In the genomic region with DNA sequence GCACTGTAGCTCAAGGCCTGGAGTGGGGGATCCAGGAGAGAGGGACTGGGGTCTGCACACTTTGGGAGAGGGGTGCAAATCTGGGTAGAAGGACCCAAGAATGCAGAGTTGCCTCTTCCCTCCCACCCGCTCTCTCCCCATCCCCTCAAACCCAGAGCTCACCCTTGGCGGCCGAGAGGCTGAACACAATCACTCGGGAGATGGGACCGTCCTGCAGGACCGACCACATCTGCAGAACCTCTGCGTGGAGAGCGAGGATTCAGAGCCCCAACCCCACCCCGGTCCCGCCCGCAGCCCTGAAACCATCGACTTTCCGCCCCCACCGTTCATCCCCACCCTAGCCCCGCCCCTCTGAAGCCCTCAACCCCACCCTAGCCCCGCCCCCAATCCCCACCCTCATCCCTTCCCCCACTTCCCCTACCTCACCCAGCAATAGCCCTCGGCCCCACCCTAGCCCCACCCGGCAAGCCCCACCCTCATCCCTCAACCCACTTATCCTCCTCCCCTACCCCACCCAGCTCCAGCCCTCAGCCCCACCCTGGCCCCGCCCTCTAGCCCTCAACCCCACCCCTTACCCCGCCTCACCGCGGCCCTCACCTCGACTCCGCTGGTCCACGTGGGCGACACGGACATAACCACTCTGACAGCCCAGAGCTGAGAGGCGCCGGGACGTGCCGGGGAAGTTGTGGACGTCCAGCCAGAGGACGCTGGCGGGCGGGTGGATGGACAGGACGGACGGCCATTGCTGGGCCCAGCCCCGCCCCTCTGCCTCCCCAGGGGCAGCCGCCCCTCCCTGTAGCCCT, we compare ENCODE assay signal across 1 cellular context.
TF ChIP-seq lines count a peak whose summit lies in the region.

No MANE protein-coding gene starts in this region.

TF ChIP-seq in WTC11, 78 proteins besides CTCF, POLR2A, EP300 and RAD21 (continued from another document):
- TF ChIP-seq, protein P1, sequence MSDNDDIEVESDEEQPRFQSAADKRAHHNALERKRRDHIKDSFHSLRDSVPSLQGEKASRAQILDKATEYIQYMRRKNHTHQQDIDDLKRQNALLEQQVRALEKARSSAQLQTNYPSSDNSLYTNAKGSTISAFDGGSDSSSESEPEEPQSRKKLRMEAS (CRISPR knock-in tag; IDR thresholded peaks at IDR 0.05), result peak; percentile 70; the same call in 1 of the 2 replicates
- TF ChIP-seq, protein P2, sequence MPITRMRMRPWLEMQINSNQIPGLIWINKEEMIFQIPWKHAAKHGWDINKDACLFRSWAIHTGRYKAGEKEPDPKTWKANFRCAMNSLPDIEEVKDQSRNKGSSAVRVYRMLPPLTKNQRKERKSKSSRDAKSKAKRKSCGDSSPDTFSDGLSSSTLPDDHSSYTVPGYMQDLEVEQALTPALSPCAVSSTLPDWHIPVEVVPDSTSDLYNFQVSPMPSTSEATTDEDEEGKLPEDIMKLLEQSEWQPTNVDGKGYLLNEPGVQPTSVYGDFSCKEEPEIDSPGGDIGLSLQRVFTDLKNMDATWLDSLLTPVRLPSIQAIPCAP (CRISPR knock-in tag; IDR thresholded peaks at IDR 0.05), result no peak
- TF ChIP-seq, protein P3, sequence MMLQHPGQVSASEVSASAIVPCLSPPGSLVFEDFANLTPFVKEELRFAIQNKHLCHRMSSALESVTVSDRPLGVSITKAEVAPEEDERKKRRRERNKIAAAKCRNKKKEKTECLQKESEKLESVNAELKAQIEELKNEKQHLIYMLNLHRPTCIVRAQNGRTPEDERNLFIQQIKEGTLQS (CRISPR knock-in tag; conservative IDR thresholded peaks at IDR 0.05), result no peak
- TF ChIP-seq NR1H2 (CRISPR knock-in tag; IDR thresholded peaks at IDR 0.05), result no peak
- TF ChIP-seq, protein P4, sequence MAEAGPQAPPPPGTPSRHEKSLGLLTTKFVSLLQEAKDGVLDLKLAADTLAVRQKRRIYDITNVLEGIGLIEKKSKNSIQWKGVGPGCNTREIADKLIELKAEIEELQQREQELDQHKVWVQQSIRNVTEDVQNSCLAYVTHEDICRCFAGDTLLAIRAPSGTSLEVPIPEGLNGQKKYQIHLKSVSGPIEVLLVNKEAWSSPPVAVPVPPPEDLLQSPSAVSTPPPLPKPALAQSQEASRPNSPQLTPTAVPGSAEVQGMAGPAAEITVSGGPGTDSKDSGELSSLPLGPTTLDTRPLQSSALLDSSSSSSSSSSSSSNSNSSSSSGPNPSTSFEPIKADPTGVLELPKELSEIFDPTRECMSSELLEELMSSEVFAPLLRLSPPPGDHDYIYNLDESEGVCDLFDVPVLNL (CRISPR knock-in tag; IDR thresholded peaks at IDR 0.05; ENCODE audit: borderline replicate concordance, low read depth), result no peak
- no peak for TF ChIP-seq ETV6 (CRISPR knock-in tag; IDR thresholded peaks at IDR 0.05)
- no peak for TF ChIP-seq KAT7 (CRISPR knock-in tag; IDR thresholded peaks at IDR 0.05; ENCODE audit: borderline replicate concordance)
- no peak for TF ChIP-seq CREM (CRISPR knock-in tag; IDR thresholded peaks at IDR 0.05)
- TF ChIP-seq, protein P5, sequence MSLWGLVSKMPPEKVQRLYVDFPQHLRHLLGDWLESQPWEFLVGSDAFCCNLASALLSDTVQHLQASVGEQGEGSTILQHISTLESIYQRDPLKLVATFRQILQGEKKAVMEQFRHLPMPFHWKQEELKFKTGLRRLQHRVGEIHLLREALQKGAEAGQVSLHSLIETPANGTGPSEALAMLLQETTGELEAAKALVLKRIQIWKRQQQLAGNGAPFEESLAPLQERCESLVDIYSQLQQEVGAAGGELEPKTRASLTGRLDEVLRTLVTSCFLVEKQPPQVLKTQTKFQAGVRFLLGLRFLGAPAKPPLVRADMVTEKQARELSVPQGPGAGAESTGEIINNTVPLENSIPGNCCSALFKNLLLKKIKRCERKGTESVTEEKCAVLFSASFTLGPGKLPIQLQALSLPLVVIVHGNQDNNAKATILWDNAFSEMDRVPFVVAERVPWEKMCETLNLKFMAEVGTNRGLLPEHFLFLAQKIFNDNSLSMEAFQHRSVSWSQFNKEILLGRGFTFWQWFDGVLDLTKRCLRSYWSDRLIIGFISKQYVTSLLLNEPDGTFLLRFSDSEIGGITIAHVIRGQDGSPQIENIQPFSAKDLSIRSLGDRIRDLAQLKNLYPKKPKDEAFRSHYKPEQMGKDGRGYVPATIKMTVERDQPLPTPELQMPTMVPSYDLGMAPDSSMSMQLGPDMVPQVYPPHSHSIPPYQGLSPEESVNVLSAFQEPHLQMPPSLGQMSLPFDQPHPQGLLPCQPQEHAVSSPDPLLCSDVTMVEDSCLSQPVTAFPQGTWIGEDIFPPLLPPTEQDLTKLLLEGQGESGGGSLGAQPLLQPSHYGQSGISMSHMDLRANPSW (CRISPR knock-in tag; conservative IDR thresholded peaks at IDR 0.05; ENCODE audit: low read depth), result no peak
- TF ChIP-seq, protein P6, sequence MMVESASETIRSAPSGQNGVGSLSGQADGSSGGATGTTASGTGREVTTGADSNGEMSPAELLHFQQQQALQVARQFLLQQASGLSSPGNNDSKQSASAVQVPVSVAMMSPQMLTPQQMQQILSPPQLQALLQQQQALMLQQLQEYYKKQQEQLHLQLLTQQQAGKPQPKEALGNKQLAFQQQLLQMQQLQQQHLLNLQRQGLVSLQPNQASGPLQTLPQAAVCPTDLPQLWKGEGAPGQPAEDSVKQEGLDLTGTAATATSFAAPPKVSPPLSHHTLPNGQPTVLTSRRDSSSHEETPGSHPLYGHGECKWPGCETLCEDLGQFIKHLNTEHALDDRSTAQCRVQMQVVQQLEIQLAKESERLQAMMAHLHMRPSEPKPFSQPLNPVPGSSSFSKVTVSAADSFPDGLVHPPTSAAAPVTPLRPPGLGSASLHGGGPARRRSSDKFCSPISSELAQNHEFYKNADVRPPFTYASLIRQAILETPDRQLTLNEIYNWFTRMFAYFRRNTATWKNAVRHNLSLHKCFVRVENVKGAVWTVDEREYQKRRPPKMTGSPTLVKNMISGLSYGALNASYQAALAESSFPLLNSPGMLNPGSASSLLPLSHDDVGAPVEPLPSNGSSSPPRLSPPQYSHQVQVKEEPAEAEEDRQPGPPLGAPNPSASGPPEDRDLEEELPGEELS (CRISPR knock-in tag; IDR thresholded peaks at IDR 0.05), result no peak
- TF ChIP-seq, protein P7, sequence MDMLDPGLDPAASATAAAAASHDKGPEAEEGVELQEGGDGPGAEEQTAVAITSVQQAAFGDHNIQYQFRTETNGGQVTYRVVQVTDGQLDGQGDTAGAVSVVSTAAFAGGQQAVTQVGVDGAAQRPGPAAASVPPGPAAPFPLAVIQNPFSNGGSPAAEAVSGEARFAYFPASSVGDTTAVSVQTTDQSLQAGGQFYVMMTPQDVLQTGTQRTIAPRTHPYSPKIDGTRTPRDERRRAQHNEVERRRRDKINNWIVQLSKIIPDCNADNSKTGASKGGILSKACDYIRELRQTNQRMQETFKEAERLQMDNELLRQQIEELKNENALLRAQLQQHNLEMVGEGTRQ (CRISPR knock-in tag; IDR thresholded peaks at IDR 0.05), result 0 out of 2 replicates have a peak, but pooled peaks have one; percentile 32
- TF ChIP-seq, protein P8, sequence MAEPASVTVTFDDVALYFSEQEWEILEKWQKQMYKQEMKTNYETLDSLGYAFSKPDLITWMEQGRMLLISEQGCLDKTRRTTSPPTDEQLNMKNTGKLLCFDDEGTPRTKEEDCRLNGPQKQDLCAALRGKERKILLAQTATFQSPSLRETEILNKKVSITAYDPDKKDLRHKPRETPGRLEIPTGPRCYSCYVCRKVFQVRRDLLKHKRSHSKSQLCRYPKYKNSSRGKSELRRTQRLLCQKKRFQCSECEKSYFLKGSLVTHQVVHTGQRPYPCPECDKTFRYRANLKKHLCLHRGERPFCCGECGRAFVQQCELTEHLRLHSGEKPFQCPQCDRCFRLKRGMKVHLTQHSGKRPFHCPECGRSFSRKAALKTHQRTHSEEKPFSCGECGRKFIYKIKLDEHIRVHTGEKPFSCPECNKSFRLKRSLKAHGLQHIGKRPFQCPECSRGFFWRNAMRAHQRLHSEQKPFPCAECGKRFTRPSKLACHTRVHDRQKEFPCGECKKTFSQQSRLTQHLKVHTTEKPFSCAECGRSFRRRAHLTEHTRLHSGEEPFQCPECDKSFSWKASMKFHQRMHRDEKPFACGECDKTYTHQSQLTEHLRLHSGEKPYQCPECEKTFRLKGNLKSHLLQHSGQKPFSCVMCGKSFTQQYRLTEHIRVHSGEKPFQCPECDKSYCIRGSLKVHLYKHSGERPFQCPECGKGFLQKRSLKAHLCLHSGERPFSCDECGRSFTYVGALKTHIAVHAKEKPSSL (CRISPR knock-in tag; conservative IDR thresholded peaks at IDR 0.05), result no peak
- TF ChIP-seq TP53 (CRISPR knock-in tag; IDR thresholded peaks at IDR 0.05), result no peak
- TF ChIP-seq, protein P9, sequence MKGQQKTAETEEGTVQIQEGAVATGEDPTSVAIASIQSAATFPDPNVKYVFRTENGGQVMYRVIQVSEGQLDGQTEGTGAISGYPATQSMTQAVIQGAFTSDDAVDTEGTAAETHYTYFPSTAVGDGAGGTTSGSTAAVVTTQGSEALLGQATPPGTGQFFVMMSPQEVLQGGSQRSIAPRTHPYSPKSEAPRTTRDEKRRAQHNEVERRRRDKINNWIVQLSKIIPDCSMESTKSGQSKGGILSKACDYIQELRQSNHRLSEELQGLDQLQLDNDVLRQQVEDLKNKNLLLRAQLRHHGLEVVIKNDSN (CRISPR knock-in tag; IDR thresholded peaks at IDR 0.05), result no peak
- TF ChIP-seq, protein P10, sequence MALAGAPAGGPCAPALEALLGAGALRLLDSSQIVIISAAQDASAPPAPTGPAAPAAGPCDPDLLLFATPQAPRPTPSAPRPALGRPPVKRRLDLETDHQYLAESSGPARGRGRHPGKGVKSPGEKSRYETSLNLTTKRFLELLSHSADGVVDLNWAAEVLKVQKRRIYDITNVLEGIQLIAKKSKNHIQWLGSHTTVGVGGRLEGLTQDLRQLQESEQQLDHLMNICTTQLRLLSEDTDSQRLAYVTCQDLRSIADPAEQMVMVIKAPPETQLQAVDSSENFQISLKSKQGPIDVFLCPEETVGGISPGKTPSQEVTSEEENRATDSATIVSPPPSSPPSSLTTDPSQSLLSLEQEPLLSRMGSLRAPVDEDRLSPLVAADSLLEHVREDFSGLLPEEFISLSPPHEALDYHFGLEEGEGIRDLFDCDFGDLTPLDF (CRISPR knock-in tag; IDR thresholded peaks at IDR 0.05), result no peak
- peak; percentile 70; the same call in 1 of the 2 replicates for TF ChIP-seq SP1 (CRISPR knock-in tag; conservative IDR thresholded peaks at IDR 0.05)
- no peak for TF ChIP-seq SMAD4 (CRISPR knock-in tag; IDR thresholded peaks at IDR 0.05)
- TF ChIP-seq, protein P11, sequence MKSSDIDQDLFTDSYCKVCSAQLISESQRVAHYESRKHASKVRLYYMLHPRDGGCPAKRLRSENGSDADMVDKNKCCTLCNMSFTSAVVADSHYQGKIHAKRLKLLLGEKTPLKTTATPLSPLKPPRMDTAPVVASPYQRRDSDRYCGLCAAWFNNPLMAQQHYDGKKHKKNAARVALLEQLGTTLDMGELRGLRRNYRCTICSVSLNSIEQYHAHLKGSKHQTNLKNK (CRISPR knock-in tag; IDR thresholded peaks at IDR 0.05), result no peak
- no peak for TF ChIP-seq ZNF232 (CRISPR knock-in tag; IDR thresholded peaks at IDR 0.05)
- TF ChIP-seq ELF4 (CRISPR knock-in tag; IDR thresholded peaks at IDR 0.05; ENCODE audit: low read depth), result no peak
- TF ChIP-seq ZNF396 (CRISPR knock-in tag; IDR thresholded peaks at IDR 0.05; ENCODE audit: borderline replicate concordance), result no peak
- no peak for TF ChIP-seq CREB1 (CRISPR knock-in tag; IDR thresholded peaks at IDR 0.05)
- TF ChIP-seq, protein P12, sequence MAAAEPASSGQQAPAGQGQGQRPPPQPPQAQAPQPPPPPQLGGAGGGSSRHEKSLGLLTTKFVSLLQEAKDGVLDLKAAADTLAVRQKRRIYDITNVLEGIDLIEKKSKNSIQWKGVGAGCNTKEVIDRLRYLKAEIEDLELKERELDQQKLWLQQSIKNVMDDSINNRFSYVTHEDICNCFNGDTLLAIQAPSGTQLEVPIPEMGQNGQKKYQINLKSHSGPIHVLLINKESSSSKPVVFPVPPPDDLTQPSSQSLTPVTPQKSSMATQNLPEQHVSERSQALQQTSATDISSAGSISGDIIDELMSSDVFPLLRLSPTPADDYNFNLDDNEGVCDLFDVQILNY (CRISPR knock-in tag; IDR thresholded peaks at IDR 0.05), result no peak
- TF ChIP-seq IRF2 (CRISPR knock-in tag; IDR thresholded peaks at IDR 0.05; ENCODE audit: borderline replicate concordance, low read depth), result no peak
- TF ChIP-seq FOXP1 (CRISPR knock-in tag; IDR thresholded peaks at IDR 0.05; ENCODE audit: borderline replicate concordance), result no peak
- no peak for TF ChIP-seq PRRX2 (CRISPR knock-in tag; IDR thresholded peaks at IDR 0.05)
- no peak for TF ChIP-seq EMX1 (CRISPR knock-in tag; IDR thresholded peaks at IDR 0.05)
- no peak for TF ChIP-seq NR3C1 (CRISPR knock-in tag; conservative IDR thresholded peaks at IDR 0.05; ENCODE audit: low read depth)
- TF ChIP-seq TEAD4 (CRISPR knock-in tag; IDR thresholded peaks at IDR 0.05), result no peak
